In genomic region chr11:120883404-120884135, GRCh38 we compare ENCODE assay signal across 9 cellular contexts.
DNase-seq lines count a peak whose midpoint lies in the region; ATAC-seq, FAIRE-seq and TF ChIP-seq lines count a peak whose summit lies in the region.
"Had no signal": no experiment of that assay in that cellular context is flagged by ENCODE, and none has a peak within 500 bp of the region (broad histone marks: within the 10 kb centered on the region; RNA-seq: fewer than 3 reads in every experiment).

No MANE protein-coding gene starts in this region.

- ATAC-seq in GM21576 (IDR thresholded peaks at IDR 0.05; ENCODE audit: unreplicated experiment): no peak

- FAIRE-seq in kidney (lab: Jason Lieb, UNC): no peak

- peaks cover 0 to 2% of the 10 kb centered on the region in 2 donors for H3K4me1 ChIP-seq in kidney (ENCODE audit: control insufficient read depth in 1 of 2, insufficient read depth in 1 of 2, low read depth in 1 of 2, low read length in 2 of 2)

- H3K36me3 ChIP-seq in kidney (ENCODE audit: control insufficient read depth in 1 of 2, insufficient read depth in 2 of 2, low read length in 2 of 2): no peaks in the 10 kb centered on the region

- DNase-seq in AG04450 (ENCODE audit: low read depth, low spot score) (peak; percentile 2), NCI-H526 (lab: John Stamatoyannopoulos, UW) (peak; percentile 82 to 84), epithelial cell of esophagus (ENCODE audit: low read depth) (peak; percentile 22), kidney (peak; percentile 81), HK-2 (ENCODE audit: unreplicated experiment) (no peak), NCI-H748 treated with DMSO at 0.1 percent for 48 hours (lab: John Stamatoyannopoulos, UW) (no peak)
- no peak for DNase-seq in stimulated activated CD4-positive, alpha-beta T cell treated with anti-CD3 and anti-CD28 coated beads, Interleukin-4, amount 100 ng/mL, for 24 hours
- DNase-seq: ACHN had no signal

- no peak overlapping the region for H3K27ac ChIP-seq in AG04450 (ENCODE audit: low read depth, low read length)
- H3K27ac ChIP-seq in kidney (ENCODE audit: low read depth in 2 of 2, low read length in 2 of 2): no peak overlapping the region

- POLR2A ChIA-PET in AG04450 (lab: Yijun Ruan, JAX): no interaction called here

- intact Hi-C loops in kidney (cut with DNase I): no loop called here

- CTCF ChIA-PET in AG04450 (lab: Charles Lee): interaction anchor here (1.5 kb wide), 1 partner anchor 373 kb away, joined by 3 read pairs; the partner anchor contains the start of gene GRIK4

- H3K4me3 ChIP-seq in AG04450 (ENCODE audit: low read depth, low read length): no peak overlapping the region
- no peak overlapping the region for H3K4me3 ChIP-seq in epithelial cell of esophagus (ENCODE audit: low read length)
- no peak overlapping the region for H3K4me3 ChIP-seq in kidney (ENCODE audit: low read length in 2 of 2)

- TF ChIP-seq CTCF in AG04450 (IDR thresholded peaks at IDR 0.05; ENCODE audit: low read depth, low read length): no peak
- TF ChIP-seq CTCF in epithelial cell of esophagus (IDR thresholded peaks at IDR 0.05; ENCODE audit: insufficient read depth, low read depth, low read length, missing control alignments): no peak
- TF ChIP-seq CTCF in kidney (IDR thresholded peaks at IDR 0.05; ENCODE audit: borderline replicate concordance, extremely low read depth, insufficient read depth): no peak

- peaks cover 21% of the 10 kb centered on the region for H3K27me3 ChIP-seq in AG04450 (ENCODE audit: control insufficient read depth, insufficient read depth, low read length)

- no peak overlapping the region for H3K9ac ChIP-seq in kidney (ENCODE audit: low read length in 2 of 2)

- no peaks in the 10 kb centered on the region for H3K9me3 ChIP-seq in AG04450 (ENCODE audit: control insufficient read depth, insufficient read depth, low read length)
- H3K9me3 ChIP-seq in kidney (ENCODE audit: control insufficient read depth in 1 of 2, low read length in 2 of 2): peaks cover 0 to 5% of the 10 kb centered on the region in 2 donors

Comparison
In these comparisons a context has a peak if more than half of its experiments do, and no peak if none do; other contexts are left out.
1. DNase-seq: peak in AG04450 (single experiment), NCI-H526 (2 of 2), epithelial cell of esophagus (single experiment) and kidney (single experiment); none in HK-2 (single experiment), NCI-H748 treated with DMSO at 0.1 percent for 48 hours (single experiment) and stimulated activated CD4-positive, alpha-beta T cell treated with anti-CD3 and anti-CD28 coated beads, Interleukin-4, amount 100 ng/mL, for 24 hours (single experiment).